In the genomic region with DNA sequence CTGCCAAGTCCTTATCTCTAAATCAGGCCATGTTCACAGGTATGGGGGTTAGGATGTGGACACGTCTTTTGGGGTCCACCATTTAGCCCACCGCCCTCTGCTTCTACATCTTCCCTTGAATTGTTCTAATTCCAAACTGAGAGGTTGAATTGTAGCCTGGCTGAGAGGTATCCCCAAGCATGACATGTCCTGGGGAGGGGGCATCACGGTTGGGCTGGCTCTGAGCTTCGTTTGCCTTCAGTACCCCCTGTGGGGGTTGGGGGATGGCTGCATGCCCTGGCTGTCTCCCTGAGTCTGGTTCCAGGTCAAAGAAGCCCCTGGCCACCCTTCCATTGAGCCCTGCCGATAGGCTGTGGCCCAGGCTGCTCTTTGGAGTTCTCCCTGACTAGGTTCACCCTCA, we compare ENCODE assay signal across 25 cellular contexts.
"Had no signal": no experiment of that assay in that cellular context is flagged by ENCODE, and none has a peak within 500 bp of the region (broad histone marks: within the 10 kb centered on the region; RNA-seq: fewer than 3 reads in every experiment).

No MANE protein-coding gene starts in this region.

- H3K36me3 Mint-ChIP-seq: activated naive CD4-positive, alpha-beta T cell treated with anti-CD3 and anti-CD28 coated beads, Interleukin-2, amount 50 U/mL, for 24 hours; activated naive CD8-positive, alpha-beta T cell treated with anti-CD3 and anti-CD28 coated beads for 36 hours had no signal

- H3K4me3 ChIP-seq: adrenal gland, body of pancreas had no signal

- H3K4me1 ChIP-seq: adrenal gland, body of pancreas had no signal

- H3K27me3 ChIP-seq: adrenal gland, body of pancreas had no signal

- H3K9me3 Mint-ChIP-seq: activated B cell treated with CpG ODN at 0.5 μM for 24 hours; activated CD8-positive, alpha-beta T cell treated with anti-CD3 and anti-CD28 coated beads for 36 hours; activated naive CD4-positive, alpha-beta T cell treated with anti-CD3 and anti-CD28 coated beads for 36 hours; activated naive CD4-positive, alpha-beta T cell treated with anti-CD3 and anti-CD28 coated beads, Interleukin-2, amount 50 U/mL, for 24 hours; activated naive CD8-positive, alpha-beta T cell treated with anti-CD3 and anti-CD28 coated beads for 36 hours; activated naive CD8-positive, alpha-beta T cell treated with anti-CD3 and anti-CD28 coated beads, Interleukin-2, amount 50 U/mL, for 24 hours; activated T-helper 1 cell treated with anti-CD3 and anti-CD28 coated beads, Interleukin-12 subunit alpha, Interleukin-12 subunit beta, Interleukin-2, Interleukin-4 antibody, amounts not matched to agents 30 ng/mL and 10 ng/mL and 1 ng/mL, durations not matched to agents 14 hours and 24 hours and 36 hours; activated T-helper 2 cell treated with anti-CD3 and anti-CD28 coated beads, Interferon-gamma antibody, Interleukin-2, Interleukin-4, amounts not matched to agents 10 μg/mL and 5 μg/mL and 100 μg/mL, durations not matched to agents 14 hours and 24 hours and 36 hours; endodermal cell; T-helper 2 cell treated with Interferon-gamma antibody and Interleukin-4, amounts not matched to agents 5 μg/mL and 100 μg/mL, for 36 hours had no signal

- H3K4me3 Mint-ChIP-seq: activated B cell treated with CpG ODN at 0.5 μM for 24 hours; activated CD8-positive, alpha-beta T cell treated with anti-CD3 and anti-CD28 coated beads for 36 hours; activated naive CD4-positive, alpha-beta T cell treated with anti-CD3 and anti-CD28 coated beads for 36 hours; activated naive CD4-positive, alpha-beta T cell treated with anti-CD3 and anti-CD28 coated beads, Interleukin-2, amount 50 U/mL, for 24 hours; activated naive CD8-positive, alpha-beta T cell treated with anti-CD3 and anti-CD28 coated beads for 36 hours; activated naive CD8-positive, alpha-beta T cell treated with anti-CD3 and anti-CD28 coated beads, Interleukin-2, amount 50 U/mL, for 24 hours; activated T-helper 1 cell treated with anti-CD3 and anti-CD28 coated beads, Interleukin-12 subunit alpha, Interleukin-12 subunit beta, Interleukin-2, Interleukin-4 antibody, amounts not matched to agents 30 ng/mL and 10 ng/mL and 1 ng/mL, durations not matched to agents 14 hours and 24 hours and 36 hours; endodermal cell; T-helper 17 cell; T-helper 2 cell treated with Interferon-gamma antibody and Interleukin-4, amounts not matched to agents 5 μg/mL and 100 μg/mL, for 36 hours had no signal

- H3K4me1 Mint-ChIP-seq: activated B cell treated with CpG ODN at 0.5 μM for 24 hours; activated naive CD4-positive, alpha-beta T cell treated with anti-CD3 and anti-CD28 coated beads, Interleukin-2, amount 50 U/mL, for 24 hours; activated naive CD8-positive, alpha-beta T cell treated with anti-CD3 and anti-CD28 coated beads for 36 hours; activated naive CD8-positive, alpha-beta T cell treated with anti-CD3 and anti-CD28 coated beads, Interleukin-2, amount 50 U/mL, for 24 hours; endodermal cell had no signal

- H3K27me3 Mint-ChIP-seq: activated B cell treated with CpG ODN at 0.5 μM for 24 hours; activated CD8-positive, alpha-beta T cell treated with anti-CD3 and anti-CD28 coated beads for 36 hours had no signal

- H3K27ac Mint-ChIP-seq: activated B cell treated with CpG ODN at 0.5 μM for 24 hours; activated CD8-positive, alpha-beta T cell treated with anti-CD3 and anti-CD28 coated beads for 36 hours; activated naive CD4-positive, alpha-beta T cell treated with anti-CD3 and anti-CD28 coated beads for 36 hours; activated naive CD4-positive, alpha-beta T cell treated with anti-CD3 and anti-CD28 coated beads, Interleukin-2, amount 50 U/mL, for 24 hours; activated naive CD8-positive, alpha-beta T cell treated with anti-CD3 and anti-CD28 coated beads for 36 hours; activated naive CD8-positive, alpha-beta T cell treated with anti-CD3 and anti-CD28 coated beads, Interleukin-2, amount 50 U/mL, for 24 hours; activated T-helper 1 cell treated with anti-CD3 and anti-CD28 coated beads, Interleukin-12 subunit alpha, Interleukin-12 subunit beta, Interleukin-2, Interleukin-4 antibody, amounts not matched to agents 30 ng/mL and 10 ng/mL and 1 ng/mL, durations not matched to agents 14 hours and 24 hours and 36 hours; activated T-helper 2 cell treated with anti-CD3 and anti-CD28 coated beads, Interferon-gamma antibody, Interleukin-2, Interleukin-4, amounts not matched to agents 10 μg/mL and 5 μg/mL and 100 μg/mL, durations not matched to agents 14 hours and 24 hours and 36 hours; endodermal cell; T-helper 17 cell; T-helper 2 cell treated with Interferon-gamma antibody and Interleukin-4, amounts not matched to agents 5 μg/mL and 100 μg/mL, for 36 hours had no signal

- H3K27ac ChIP-seq: adrenal gland, body of pancreas, WERI-Rb-1 had no signal

- DNase-seq: activated B cell treated with CpG ODN at 0.5 μM for 24 hours; activated CD4-positive, alpha-beta T cell treated with anti-CD3 and anti-CD28 coated beads, Interleukin-2, amount 50 U/mL, for 1 hour; activated effector memory CD4-positive, alpha-beta T cell treated with anti-CD3 and anti-CD28 coated beads, Interleukin-2, amount 50 U/mL, for 16 hours; activated naive CD8-positive, alpha-beta T cell treated with anti-CD3 and anti-CD28 coated beads for 36 hours; activated T-cell treated with anti-CD3 and anti-CD28 coated beads, Interleukin-2, amount 50 U/mL, for 1 hour; activated T-cell treated with anti-CD3 and anti-CD28 coated beads, Interleukin-2, amount 50 U/mL, for 48 hours; aorta; effector memory CD4-positive, alpha-beta T cell; foreskin fibroblast; T-helper 1 cell; T-helper 17 cell; T1000 had no signal

- H3K9me3 ChIP-seq: adrenal gland, body of pancreas had no signal

- FAIRE-seq: colon, frontal cortex had no signal

- H3K36me3 ChIP-seq: adrenal gland, WERI-Rb-1 had no signal
